5 cellular contexts compared by ENCODE assay signal in the genomic region with DNA sequence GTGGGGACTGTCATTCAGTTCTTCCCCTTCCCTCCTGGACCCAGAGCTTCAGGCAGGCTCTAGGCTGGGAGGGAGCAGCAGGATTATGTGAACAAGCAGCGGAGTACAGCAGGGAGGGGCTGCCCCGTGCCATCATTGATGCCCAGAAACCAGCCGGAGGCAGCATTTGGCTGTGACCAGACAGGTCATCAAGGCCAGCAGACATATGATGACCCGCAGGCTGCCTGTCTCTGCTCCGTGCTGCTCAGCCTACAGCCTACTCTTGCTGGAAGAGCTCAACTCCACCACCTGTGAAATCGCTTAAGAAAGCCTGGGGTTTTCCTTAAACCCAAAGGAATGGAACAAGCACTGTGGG. TPM values are rescaled to one million over a fixed set of nuclear protein-coding genes. Genes with fewer than 3 reads are reported as not detected.
DNase-seq lines count a peak whose midpoint lies in the region; ATAC-seq lines count a peak whose summit lies in the region.
"Had no signal": no experiment of that assay in that cellular context is flagged by ENCODE, and none has a peak within 500 bp of the region (broad histone marks: within the 10 kb centered on the region; RNA-seq: fewer than 3 reads in every experiment).

No MANE protein-coding gene starts in this region.

- ATAC-seq in Right ventricle myocardium inferior (no peak), left cardiac atrium (no peak)
- ATAC-seq: GM12878 had no signal

- DNase-seq in Right ventricle myocardium inferior (ENCODE audit: missing footprints) (peak; percentile 45), left cardiac atrium (no peak)
- DNase-seq: activated gamma-delta T cell treated with Interleukin-2 at 50 U/mL for 16 hours, NCI-H345 had no signal

- intact Hi-C loops in Right ventricle myocardium inferior (cut with DNase I) (no loop called here), left cardiac atrium (cut with DNase I) (no loop called here)

RNA-seq across cellular contexts. Expression of a gene that starts 4.9 kb away (rescaled TPM):
- total RNA-seq in Right ventricle myocardium inferior (102 TPM), left cardiac atrium (10 to 100 TPM; 43.9 to 75.8 TPM)

RNA-seq across cellular contexts. Expression of a gene that starts 15.8 kb away (rescaled TPM):
- 8.0 TPM for total RNA-seq in Right ventricle myocardium inferior
- total RNA-seq in left cardiac atrium, result 1 to 10 TPM; 7.8 to 9.0 TPM

RNA-seq across cellular contexts. Expression of a gene that starts 18.0 kb away (rescaled TPM):
- total RNA-seq in Right ventricle myocardium inferior (15.1 TPM), left cardiac atrium (10 to 100 TPM; 11.5 to 14.3 TPM)

RNA-seq across cellular contexts. Expression of a gene that starts 26.9 kb away (rescaled TPM):
- 12.5 TPM for total RNA-seq in Right ventricle myocardium inferior
- 10 to 100 TPM in 1 of 2 donors, 1 to 10 TPM in 1; 8.9 to 14.6 TPM for total RNA-seq in left cardiac atrium

RNA-seq across cellular contexts. Expression of a gene that starts 42.6 kb away (rescaled TPM):
- not detected for total RNA-seq in Right ventricle myocardium inferior
- not detected for total RNA-seq in left cardiac atrium
- total RNA-seq: GM12878 had no signal
